Comparison of ENCODE assay signal across 8 cellular contexts in genomic region chrX:9464435-9465371, GRCh38. TPM values are rescaled to one million over a fixed set of nuclear protein-coding genes. Genes with fewer than 3 reads are reported as not detected.
DNase-seq lines count a peak whose midpoint lies in the region; ATAC-seq lines count a peak whose summit lies in the region.

Gene TBL1X, plus strand, starts transcription at chrX:9465058. Its CDS starts 188,529 bp downstream, at chrX:9653587.

- H3K27ac Mint-ChIP-seq in activated CD4-positive, alpha-beta memory T cell treated with anti-CD3 and anti-CD28 coated beads for 36 hours, result peak within 1 kb of the TSS; percentile 78
- H3K27ac Mint-ChIP-seq in stimulated activated effector memory CD8-positive, alpha-beta T cell treated with anti-CD3 and anti-CD28 coated beads, Interleukin-12 subunit alpha, Interleukin-12 subunit beta, amount 100 ng/mL, for 72 hours, result peak within 1 kb of the TSS; percentile 82

- peaks cover 4% of the 10 kb centered on the region for H3K36me3 Mint-ChIP-seq in activated CD4-positive, alpha-beta memory T cell treated with anti-CD3 and anti-CD28 coated beads for 36 hours
- H3K36me3 Mint-ChIP-seq in stimulated activated effector memory CD8-positive, alpha-beta T cell treated with anti-CD3 and anti-CD28 coated beads, Interleukin-12 subunit alpha, Interleukin-12 subunit beta, amount 100 ng/mL, for 72 hours, result peaks cover 25% of the 10 kb centered on the region

- H3K4me3 Mint-ChIP-seq in activated CD4-positive, alpha-beta memory T cell treated with anti-CD3 and anti-CD28 coated beads for 36 hours, result peak within 1 kb of the TSS; percentile 68
- peak within 1 kb of the TSS; percentile 72 for H3K4me3 Mint-ChIP-seq in stimulated activated effector memory CD8-positive, alpha-beta T cell treated with anti-CD3 and anti-CD28 coated beads, Interleukin-12 subunit alpha, Interleukin-12 subunit beta, amount 100 ng/mL, for 72 hours

- H3K27me3 Mint-ChIP-seq in activated CD4-positive, alpha-beta memory T cell treated with anti-CD3 and anti-CD28 coated beads for 36 hours, result peaks cover 2% of the 10 kb centered on the region

- POLR2A ChIA-PET in activated CD4-positive, alpha-beta memory T cell treated with anti-CD3 and anti-CD28 coated beads for 36 hours (lab: Charles Lee), result interaction anchor here (1.4 kb wide), 1 partner anchor 123 kb away, joined by 4 read pairs; no protein-coding TSS in a partner anchor

- DNase-seq in EH (ENCODE audit: low read depth) (peak; percentile 68), H4 (ENCODE audit: low spot score) (no peak), NCI-H2171 (lab: John Stamatoyannopoulos, UW) (peak; percentile 26), medulla oblongata (ENCODE audit: extremely low spot score) (peak; percentile 30)
- DNase-seq in activated CD4-positive, alpha-beta memory T cell treated with anti-CD3 and anti-CD28 coated beads for 36 hours, result peak; percentile 57
- peak; percentile 31 for DNase-seq in effector CD8-positive, alpha-beta T cell (lab: John Stamatoyannopoulos, UW)
- peak; percentile 36 to 75 for DNase-seq in stimulated activated effector memory CD8-positive, alpha-beta T cell treated with anti-CD3 and anti-CD28 coated beads, Interleukin-12 subunit alpha, Interleukin-12 subunit beta, amount 100 ng/mL, for 72 hours (ENCODE audit: low spot score in 2 of 2)

- H3K4me1 Mint-ChIP-seq in activated CD4-positive, alpha-beta memory T cell treated with anti-CD3 and anti-CD28 coated beads for 36 hours (ENCODE audit: low read depth), result peaks cover 33% of the 10 kb centered on the region
- H3K4me1 Mint-ChIP-seq in stimulated activated effector memory CD8-positive, alpha-beta T cell treated with anti-CD3 and anti-CD28 coated beads, Interleukin-12 subunit alpha, Interleukin-12 subunit beta, amount 100 ng/mL, for 72 hours, result peaks cover 33% of the 10 kb centered on the region

- H3K9me3 Mint-ChIP-seq in activated CD4-positive, alpha-beta memory T cell treated with anti-CD3 and anti-CD28 coated beads for 36 hours, result no peaks in the 10 kb centered on the region
- H3K9me3 Mint-ChIP-seq in stimulated activated effector memory CD8-positive, alpha-beta T cell treated with anti-CD3 and anti-CD28 coated beads, Interleukin-12 subunit alpha, Interleukin-12 subunit beta, amount 100 ng/mL, for 72 hours, result no peaks in the 10 kb centered on the region

- ATAC-seq in stimulated activated effector memory CD8-positive, alpha-beta T cell treated with anti-CD3 and anti-CD28 coated beads, Interleukin-12 subunit alpha, Interleukin-12 subunit beta, amount 100 ng/mL, for 72 hours, result peak; percentile 37
- no peak for ATAC-seq in HG03469 (IDR thresholded peaks at IDR 0.05; ENCODE audit: unreplicated experiment)

- CTCF ChIA-PET in activated CD4-positive, alpha-beta memory T cell treated with anti-CD3 and anti-CD28 coated beads for 36 hours (lab: Charles Lee), result no interaction called here

- intact Hi-C loops in activated CD4-positive, alpha-beta memory T cell treated with anti-CD3 and anti-CD28 coated beads for 36 hours (cut with micrococcal nuclease), result loop anchor here (5.0 to 10.0 kb wide), 6 partner anchors 63 to 650 kb away; no protein-coding TSS in a partner anchor

RNA-seq across cellular contexts. Expression of gene TBL1X, which starts in this region (rescaled TPM):
- total RNA-seq in H4 (2014; rRNA removed; shearing (Covaris generic)), result 15.7 and 16.4 TPM in 2 replicates
- 10 to 100 TPM; 21.1 to 23.5 TPM for total RNA-seq in activated CD4-positive, alpha-beta memory T cell treated with anti-CD3 and anti-CD28 coated beads for 36 hours
